Comparison of ENCODE assay signal across 10 cellular contexts in the genomic region with DNA sequence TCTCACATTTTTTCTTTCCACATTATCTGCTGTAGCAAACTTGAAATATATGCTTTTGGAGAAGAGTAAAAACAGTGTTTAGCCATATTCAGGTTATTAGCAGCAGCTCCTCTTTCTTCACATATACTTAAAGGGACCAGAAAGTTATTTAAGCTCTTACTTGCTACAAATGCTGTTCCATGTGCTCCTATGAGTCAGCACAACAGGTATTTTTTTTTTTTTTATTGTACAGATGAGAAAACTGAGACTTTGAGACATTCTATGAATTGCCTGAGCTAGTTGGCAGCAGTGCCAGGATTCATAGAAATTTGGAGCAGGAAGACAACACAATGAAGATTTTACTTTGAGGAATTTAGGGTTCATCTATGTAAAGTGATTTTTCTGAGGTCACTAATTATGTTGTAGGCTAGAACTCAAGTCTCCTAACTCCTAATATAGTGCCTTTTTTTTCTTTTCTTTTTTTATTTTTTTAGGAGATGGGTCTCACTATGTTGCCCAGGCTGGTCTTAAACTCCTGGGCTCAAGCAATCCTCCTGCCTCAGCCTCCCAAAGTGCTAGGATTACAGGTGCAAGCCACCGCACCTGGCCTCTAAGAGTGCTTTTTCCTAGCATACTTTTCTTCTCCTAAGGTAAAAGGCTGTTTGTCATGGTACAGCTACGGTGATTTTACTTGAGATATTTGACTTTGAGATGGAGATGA. TPM values are rescaled to one million over a fixed set of nuclear protein-coding genes. Genes with fewer than 3 reads are reported as not detected.
A peak's percentile ranks its signal among the peaks of the same experiment; 100 is the strongest.
DNase-seq lines count a peak whose midpoint lies in the region; ATAC-seq, FAIRE-seq and TF ChIP-seq lines count a peak whose summit lies in the region.
"Had no signal": no experiment of that assay in that cellular context is flagged by ENCODE, and none has a peak within 500 bp of the region (broad histone marks: within the 10 kb centered on the region; RNA-seq: fewer than 3 reads in every experiment).

No MANE protein-coding gene starts in this region.

- H3K27ac ChIP-seq in A673 (ENCODE audit: low read depth, low read length, poor library complexity, severe bottlenecking) (peak overlapping the region; percentile 93), HCT116 (ENCODE audit: low read depth, low read length) (peak overlapping the region; percentile 48; the same call in 1 of the 2 replicates), keratinocyte (ENCODE audit: control insufficient read depth, insufficient read depth, low read length) (peak overlapping the region; percentile 66)

- H4K20me1 ChIP-seq in HCT116 (ENCODE audit: insufficient read depth) (peaks cover 40% of the 10 kb centered on the region), keratinocyte (ENCODE audit: control insufficient read depth, extremely low read depth, insufficient read depth, low read length) (peaks cover 3% of the 10 kb centered on the region)

- H3K9ac ChIP-seq in HCT116 (ENCODE audit: low read length) (peak overlapping the region; percentile 38), keratinocyte (ENCODE audit: control insufficient read depth, extremely low read depth, insufficient read depth, low read length) (peak overlapping the region; percentile 41)

- H3K9me3 ChIP-seq in A673 (ENCODE audit: low read depth, low read length, poor library complexity, severe bottlenecking) = no peaks in the 10 kb centered on the region
- H3K9me3 ChIP-seq in HCT116 (ENCODE audit: control insufficient read depth in 1 of 2, insufficient read depth in 1 of 2, low read depth in 1 of 2, low read length in 2 of 2) = no peaks in the 10 kb centered on the region
- no peaks in the 10 kb centered on the region for H3K9me3 ChIP-seq in keratinocyte (ENCODE audit: control insufficient read depth, low read depth, low read length)

- TF ChIP-seq CTCF in A673 (conservative IDR thresholded peaks at IDR 0.05; ENCODE audit: low read depth, low read length) (no peak), HCT116 (IDR thresholded peaks at IDR 0.05 in 2 of 3, conservative IDR thresholded peaks at IDR 0.05 in 1 of 3; ENCODE audit: borderline replicate concordance in 1 of 3, insufficient read depth in 1 of 3, low read depth in 2 of 3, low read length in 2 of 3) (no peak), keratinocyte (optimal IDR thresholded peaks at IDR 0.05 in 1 of 3, IDR thresholded peaks at IDR 0.05 in 1 of 3, conservative IDR thresholded peaks at IDR 0.05 in 1 of 3; ENCODE audit: extremely low read depth in 1 of 3, insufficient read depth in 2 of 3, low read length in 3 of 3) (no peak)

- DNase-seq in A673 (ENCODE audit: low spot score) = no peak
- DNase-seq in HCT116 (ENCODE audit: low read depth, low spot score) = no peak
- DNase-seq in activated naive CD8-positive, alpha-beta T cell treated with anti-CD3 and anti-CD28 coated beads, Interleukin-2, amount 10 ng/mL, durations not matched to agents 7 days and 5 days = no peak
- no peak for DNase-seq in keratinocyte (ENCODE audit: low read depth, low spot score)
- no peak for DNase-seq in HT-29 (ENCODE audit: low spot score)
- no peak for DNase-seq in KBM-7
- DNase-seq: NCI-H2029 treated with DMSO at 0.1 percent for 48 hours; stimulated activated CD4-positive, alpha-beta T cell treated with anti-CD3 and anti-CD28 coated beads, Interleukin-1b, Interleukin-23, amount 100 ng/mL, for 48 hours had no signal

- H3K4me1 ChIP-seq in A673 (ENCODE audit: insufficient read depth, low read length, poor library complexity, severe bottlenecking) = peaks cover 56% of the 10 kb centered on the region
- H3K4me1 ChIP-seq in HCT116 (ENCODE audit: control insufficient read depth in 1 of 2, insufficient read depth in 2 of 2, low read length in 2 of 2) = peaks cover 47 to 49% of the 10 kb centered on the region in 2 experiments
- peaks cover 52% of the 10 kb centered on the region for H3K4me1 ChIP-seq in keratinocyte (ENCODE audit: control insufficient read depth, extremely low read depth, insufficient read depth, low read length)

- dilution Hi-C loops in keratinocyte (cut with MboI; ENCODE audit: extremely low pct_ligation_motif_present, low sequenced_read_pairs) = no loop called here

- peaks cover 13% of the 10 kb centered on the region for H3K36me3 Mint-ChIP-seq in activated naive CD8-positive, alpha-beta T cell treated with anti-CD3 and anti-CD28 coated beads, Interleukin-2, amount 10 ng/mL, durations not matched to agents 7 days and 5 days

- H2AFZ ChIP-seq in HCT116 (ENCODE audit: low read depth, low read length, poor library complexity, severe bottlenecking) (no peak overlapping the region), keratinocyte (ENCODE audit: control insufficient read depth, low read length) (no peak overlapping the region)

- POLR2A ChIA-PET in A673 (lab: Charles Lee; ENCODE audit: low non-redundant PET) = interaction anchor here (0.7 kb wide), 1 partner anchor 23 kb away, joined by 4 read pairs; a partner anchor contains a TSS
- POLR2A ChIA-PET in HCT116 (lab: Charles Lee) = interaction anchor here (0.6 to 5.3 kb wide), 4 partner anchors 21 to 332 kb away, joined by 3 to 46 read pairs (median 6); a partner anchor contains a TSS
- POLR2A ChIA-PET in activated naive CD8-positive, alpha-beta T cell treated with anti-CD3 and anti-CD28 coated beads, Interleukin-2, amount 10 ng/mL, durations not matched to agents 7 days and 5 days (lab: Charles Lee) = interaction anchor here (0.8 to 2.5 kb wide), 2 partner anchors 24 to 67 kb away, joined by 3 to 12 read pairs; a partner anchor contains a TSS

- BruUV-seq in A673 (replicated peaks; lab: Mats Ljungman, UMichigan) = no TSS peak
- no TSS peak for BruUV-seq in HCT116 (replicated peaks; lab: Mats Ljungman, UMichigan)

- H3K36me3 ChIP-seq in A673 (ENCODE audit: insufficient read depth, low read length, poor library complexity, severe bottlenecking) (peaks cover 25% of the 10 kb centered on the region), HCT116 (ENCODE audit: control insufficient read depth in 1 of 2, insufficient read depth in 2 of 2, low read length in 2 of 2) (peaks cover 5 to 6% of the 10 kb centered on the region in 2 experiments; a peak in 2 of 4 replicates), keratinocyte (ENCODE audit: control insufficient read depth in 2 of 2, extremely low read depth in 1 of 2, insufficient read depth in 2 of 2, low read length in 2 of 2) (no peaks in the 10 kb centered on the region)

- H3K27me3 ChIP-seq in A673 (replicated peaks; ENCODE audit: insufficient read depth, low read depth, low read length, poor library complexity) = no peaks in the 10 kb centered on the region
- no peaks in the 10 kb centered on the region for H3K27me3 ChIP-seq in HCT116 (ENCODE audit: insufficient read depth, low read length)
- H3K27me3 ChIP-seq in keratinocyte (ENCODE audit: control insufficient read depth, extremely low read depth, insufficient read depth, low read length) = no peaks in the 10 kb centered on the region

- H3K79me2 ChIP-seq in HCT116 (ENCODE audit: insufficient read depth, low read length) = peaks cover 100% of the 10 kb centered on the region
- H3K79me2 ChIP-seq in keratinocyte (ENCODE audit: control insufficient read depth, insufficient read depth, low read length) = peaks cover 84% of the 10 kb centered on the region

- peak overlapping the region; percentile 61 for H3K4me2 ChIP-seq in HCT116 (ENCODE audit: low read length)
- peak overlapping the region; percentile 63 for H3K4me2 ChIP-seq in keratinocyte (ENCODE audit: control insufficient read depth, extremely low read depth, insufficient read depth, low read depth, low read length)

- no peak overlapping the region for H3K4me3 ChIP-seq in A673 (ENCODE audit: low read depth, low read length, poor library complexity, severe bottlenecking)
- no peak overlapping the region for H3K4me3 ChIP-seq in HCT116 (replicated peaks in 1 of 2; ENCODE audit: low read depth in 1 of 2, low read length in 2 of 2)
- peak overlapping the region in 2 of 3 experiments; percentile 6 to 23 for H3K4me3 ChIP-seq in keratinocyte (ENCODE audit: control insufficient read depth in 2 of 3, extremely low read depth in 1 of 3, insufficient read depth in 2 of 3, low read depth in 1 of 3, low read length in 3 of 3)

- no peaks in the 10 kb centered on the region for H3K9me2 ChIP-seq in HCT116 (ENCODE audit: insufficient read depth)

- no peak overlapping the region for H3K4me3 Mint-ChIP-seq in activated naive CD8-positive, alpha-beta T cell treated with anti-CD3 and anti-CD28 coated beads, Interleukin-2, amount 10 ng/mL, durations not matched to agents 7 days and 5 days

- H3K9me3 Mint-ChIP-seq in activated naive CD8-positive, alpha-beta T cell treated with anti-CD3 and anti-CD28 coated beads, Interleukin-2, amount 10 ng/mL, durations not matched to agents 7 days and 5 days = no peaks in the 10 kb centered on the region

- H3K4me1 Mint-ChIP-seq in activated naive CD8-positive, alpha-beta T cell treated with anti-CD3 and anti-CD28 coated beads, Interleukin-2, amount 10 ng/mL, durations not matched to agents 7 days and 5 days = peaks cover 36% of the 10 kb centered on the region

- no peak for TF ChIP-seq POLR2A in HCT116 (IDR thresholded peaks at IDR 0.05; ENCODE audit: borderline replicate concordance, extremely low read depth, insufficient read depth, insufficient read length)

- H3K9me1 ChIP-seq in keratinocyte (ENCODE audit: control insufficient read depth, extremely low read depth, insufficient read depth, low read length) = no peaks in the 10 kb centered on the region

- RAD21 ChIA-PET in HCT116 (lab: Charles Lee; ENCODE audit: low non-redundant PET in 1 of 2, low total read pairs in 2 of 2, uncharacterized antibody in 2 of 2, unreplicated experiment in 2 of 2) = interaction anchor here in 1 of 2 experiments (1.2 kb wide), 1 partner anchor 22 kb away, joined by 3 read pairs; no protein-coding TSS in a partner anchor

- no peak for FAIRE-seq in keratinocyte (lab: Jason Lieb, UNC)

- TF ChIP-seq RAD21 in HCT116 (IDR thresholded peaks at IDR 0.05; ENCODE audit: low read depth) = no peak

- H3K27ac Mint-ChIP-seq in activated naive CD8-positive, alpha-beta T cell treated with anti-CD3 and anti-CD28 coated beads, Interleukin-2, amount 10 ng/mL, durations not matched to agents 7 days and 5 days = peak overlapping the region; percentile 12

- CTCF ChIA-PET in A673 (lab: Charles Lee) = no interaction called here
- CTCF ChIA-PET in HCT116 (lab: Charles Lee) = interaction anchor here (1.7 kb wide), 1 partner anchor 68 kb away, joined by 6 read pairs; no protein-coding TSS in a partner anchor

- ATAC-seq in HCT116 (no peak), HG03175 (IDR thresholded peaks at IDR 0.05; ENCODE audit: unreplicated experiment) (no peak), HG02970 (IDR thresholded peaks at IDR 0.05; ENCODE audit: low FRiP score, unreplicated experiment) (no peak)
- ATAC-seq in activated naive CD8-positive, alpha-beta T cell treated with anti-CD3 and anti-CD28 coated beads, Interleukin-2, amount 10 ng/mL, durations not matched to agents 7 days and 5 days (ENCODE audit: low read depth) = no peak

- no peaks in the 10 kb centered on the region for H3K27me3 Mint-ChIP-seq in activated naive CD8-positive, alpha-beta T cell treated with anti-CD3 and anti-CD28 coated beads, Interleukin-2, amount 10 ng/mL, durations not matched to agents 7 days and 5 days

- in situ Hi-C loops in KBM-7 (cut with MboI; ENCODE audit: low pct_unique_long_range_greater_than_20kb, low sequenced_read_pairs) = no loop called here

- intact Hi-C loops in A673 (cut with micrococcal nuclease; ENCODE audit: unreplicated experiment) = loop anchor here (5.0 kb wide), 1 partner anchor 34 kb away; no protein-coding TSS in a partner anchor
- intact Hi-C loops in HCT116 (cut with micrococcal nuclease) = loop anchor here (5.0 kb wide), 1 partner anchor 34 kb away; no protein-coding TSS in a partner anchor

RNA-seq across cellular contexts. Expression of a gene that starts 23.6 kb away (rescaled TPM):
- 151 and 166 TPM in 2 replicates for total RNA-seq in A673 (2021)
- total RNA-seq in HCT116 (2021; ENCODE audit: unreplicated experiment) = 141 TPM
- polyA plus RNA-seq in HCT116 (2012) = 71.6 TPM in 2 replicates
- total RNA-seq in activated naive CD8-positive, alpha-beta T cell treated with anti-CD3 and anti-CD28 coated beads, Interleukin-2, amount 10 ng/mL, durations not matched to agents 7 days and 5 days = 100 to 1,000 TPM; 146 to 149 TPM
- polyA plus RNA-seq in keratinocyte = 28.9 to 52.8 TPM (median 37.8 TPM) in 3 replicates
- 175 TPM for polyA plus RNA-seq in keratinocyte (2011; ENCODE audit: low read depth)
- 23.4 and 30.0 TPM in 2 replicates for polyA plus RNA-seq in keratinocyte (2011; cell fraction: cytosol; rRNA removed)
- polyA plus RNA-seq in keratinocyte (2011; cell fraction: nucleus; rRNA removed) = 128 and 130 TPM in 2 replicates
- polyA plus RNA-seq in keratinocyte (2012; ENCODE audit: low replicate concordance) = 36.6 and 45.3 TPM in 2 replicates
- 57.9 to 114 TPM (median 75.7 TPM) in 3 replicates for polyA minus RNA-seq in keratinocyte
- polyA minus RNA-seq in keratinocyte (2011; cell fraction: cytosol; rRNA and poly(A)+ RNA removed) = 25.9 TPM
- 83.7 and 184 TPM in 2 replicates for polyA minus RNA-seq in keratinocyte (2011; cell fraction: nucleus; rRNA and poly(A)+ RNA removed)
- total RNA-seq in HT-29 (2014; rRNA removed; shearing (Covaris generic)) = 27.3 and 41.9 TPM in 2 replicates

RNA-seq across cellular contexts. Expression of a gene that starts 58.1 kb away (rescaled TPM):
- total RNA-seq in A673 (2021) = 79.2 and 84.6 TPM in 2 replicates
- total RNA-seq in HCT116 (2021; ENCODE audit: unreplicated experiment) = 79.5 TPM
- polyA plus RNA-seq in HCT116 (2012) = 47.9 and 57.4 TPM in 2 replicates
- 10 to 100 TPM; 46.6 to 49.9 TPM for total RNA-seq in activated naive CD8-positive, alpha-beta T cell treated with anti-CD3 and anti-CD28 coated beads, Interleukin-2, amount 10 ng/mL, durations not matched to agents 7 days and 5 days
- 42.1 to 59.8 TPM (median 42.6 TPM) in 3 replicates for polyA plus RNA-seq in keratinocyte
- 25.4 TPM for polyA plus RNA-seq in keratinocyte (2011; ENCODE audit: low read depth)
- polyA plus RNA-seq in keratinocyte (2011; cell fraction: cytosol; rRNA removed) = 30.5 and 53.4 TPM in 2 replicates
- polyA plus RNA-seq in keratinocyte (2011; cell fraction: nucleus; rRNA removed) = 34.0 and 39.7 TPM in 2 replicates
- 42.1 and 48.2 TPM in 2 replicates for polyA plus RNA-seq in keratinocyte (2012; ENCODE audit: low replicate concordance)
- polyA minus RNA-seq in keratinocyte = 21.5 to 68.4 TPM (median 43.7 TPM) in 3 replicates
- polyA minus RNA-seq in keratinocyte (2011; cell fraction: cytosol; rRNA and poly(A)+ RNA removed) = 37.6 TPM
- polyA minus RNA-seq in keratinocyte (2011; cell fraction: nucleus; rRNA and poly(A)+ RNA removed) = 16.4 and 32.2 TPM in 2 replicates
- 12.2 and 21.1 TPM in 2 replicates for total RNA-seq in HT-29 (2014; rRNA removed; shearing (Covaris generic))

Comparison
In these comparisons a context has a peak if more than half of its experiments do, and no peak if none do; other contexts are left out.
1. H3K4me3 ChIP-seq: peak in keratinocyte (2 of 3); none in A673 (single experiment) and HCT116 (0 of 2).
2. Peak in every context shown above with its lines, with median percentiles within 50 percentile points of each other: H3K27ac ChIP-seq.